ENCODE assay signal across 9 cellular contexts in the genomic region with DNA sequence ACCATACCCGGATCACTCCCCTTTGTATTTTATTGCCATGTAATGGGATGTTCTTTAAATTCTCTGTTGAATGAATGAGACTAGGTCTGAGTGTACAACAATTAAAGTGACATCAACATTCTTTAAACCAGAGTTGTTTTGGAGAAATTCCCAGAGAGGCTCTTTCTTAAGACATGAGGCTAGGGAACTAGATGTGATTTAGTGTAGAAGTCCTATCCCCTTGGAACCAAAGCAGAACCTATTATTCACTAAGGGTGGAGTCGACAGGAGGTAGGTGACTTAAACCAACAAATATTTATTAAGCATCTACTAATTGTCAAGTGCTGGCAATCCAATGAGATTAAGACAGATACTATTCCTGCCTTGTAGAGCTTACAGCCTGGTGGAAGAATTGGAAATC. TPM values are rescaled to one million over a fixed set of nuclear protein-coding genes. Genes with fewer than 3 reads are reported as not detected.
DNase-seq lines count a peak whose midpoint lies in the region; ATAC-seq and TF ChIP-seq lines count a peak whose summit lies in the region.
"Had no signal": no experiment of that assay in that cellular context is flagged by ENCODE, and none has a peak within 500 bp of the region (broad histone marks: within the 10 kb centered on the region; RNA-seq: fewer than 3 reads in every experiment).

No MANE protein-coding gene starts in this region.

- no peaks in the 10 kb centered on the region for H3K9me3 ChIP-seq in tibial artery

- intact Hi-C loops in activated naive CD4-positive, alpha-beta T cell treated with anti-CD3 and anti-CD28 coated beads for 36 hours (cut with micrococcal nuclease), result loop anchor here (2.0 to 5.0 kb wide), 8 partner anchors 85 to 1697 kb away; a partner anchor contains a TSS
- intact Hi-C loops in tibial artery (cut with DNase I; ENCODE audit: low total_unique reads), result loop anchor here (10.0 kb wide), 1 partner anchor 125 kb away; a partner anchor contains a TSS

- no peak for DNase-seq in activated naive CD4-positive, alpha-beta T cell treated with anti-CD3 and anti-CD28 coated beads for 36 hours
- DNase-seq in activated naive CD4-positive, alpha-beta T cell treated with anti-CD3 and anti-CD28 coated beads, Interleukin-2, amount 50 U/mL, for 16 hours, result no peak
- no peak for DNase-seq in activated naive CD8-positive, alpha-beta T cell treated with anti-CD3 and anti-CD28 coated beads for 36 hours
- peak; percentile 31 for DNase-seq in iris pigment epithelial cell (ENCODE audit: low read depth)
- DNase-seq in tibial artery, result no peak
- DNase-seq in COLO668 (lab: John Stamatoyannopoulos, UW; ENCODE audit: unreplicated experiment), result no peak

- peaks cover 17% of the 10 kb centered on the region for H3K36me3 Mint-ChIP-seq in activated naive CD4-positive, alpha-beta T cell treated with anti-CD3 and anti-CD28 coated beads for 36 hours (ENCODE audit: low read depth)
- peaks cover 30% of the 10 kb centered on the region for H3K36me3 Mint-ChIP-seq in activated naive CD8-positive, alpha-beta T cell treated with anti-CD3 and anti-CD28 coated beads for 36 hours

- H3K27me3 ChIP-seq in tibial artery, result no peaks in the 10 kb centered on the region

- peaks cover 0 to 27% (median 25%) of the 10 kb centered on the region in 3 donors for H3K36me3 ChIP-seq in tibial artery

- H3K27ac ChIP-seq in tibial artery, result no peak overlapping the region

- no peak for TF ChIP-seq CTCF in tibial artery (IDR thresholded peaks at IDR 0.05)

- H3K4me3 ChIP-seq in tibial artery, result peak overlapping the region; percentile 78 to 82

- CTCF ChIA-PET in activated naive CD4-positive, alpha-beta T cell treated with anti-CD3 and anti-CD28 coated beads for 36 hours (lab: Charles Lee), result no interaction called here

- ATAC-seq in GM19023 (IDR thresholded peaks at IDR 0.05; ENCODE audit: unreplicated experiment), result no peak
- ATAC-seq in HG03521 (IDR thresholded peaks at IDR 0.05; ENCODE audit: unreplicated experiment), result no peak

- H3K27ac Mint-ChIP-seq in activated naive CD4-positive, alpha-beta T cell treated with anti-CD3 and anti-CD28 coated beads for 36 hours, result peak overlapping the region; percentile 80
- H3K27ac Mint-ChIP-seq in activated naive CD8-positive, alpha-beta T cell treated with anti-CD3 and anti-CD28 coated beads for 36 hours, result peak overlapping the region; percentile 74

- no peaks in the 10 kb centered on the region for H3K27me3 Mint-ChIP-seq in activated naive CD4-positive, alpha-beta T cell treated with anti-CD3 and anti-CD28 coated beads for 36 hours (ENCODE audit: low read depth)
- no peaks in the 10 kb centered on the region for H3K27me3 Mint-ChIP-seq in activated naive CD8-positive, alpha-beta T cell treated with anti-CD3 and anti-CD28 coated beads for 36 hours

- peaks cover 48% of the 10 kb centered on the region for H3K4me1 Mint-ChIP-seq in activated naive CD4-positive, alpha-beta T cell treated with anti-CD3 and anti-CD28 coated beads for 36 hours (ENCODE audit: low read depth)
- peaks cover 37% of the 10 kb centered on the region for H3K4me1 Mint-ChIP-seq in activated naive CD8-positive, alpha-beta T cell treated with anti-CD3 and anti-CD28 coated beads for 36 hours

- peaks cover 0 to 29% (median 8%) of the 10 kb centered on the region in 4 donors for H3K4me1 ChIP-seq in tibial artery

- H3K9me3 Mint-ChIP-seq in activated naive CD4-positive, alpha-beta T cell treated with anti-CD3 and anti-CD28 coated beads for 36 hours, result no peaks in the 10 kb centered on the region
- no peaks in the 10 kb centered on the region for H3K9me3 Mint-ChIP-seq in activated naive CD8-positive, alpha-beta T cell treated with anti-CD3 and anti-CD28 coated beads for 36 hours

- H3K4me3 Mint-ChIP-seq in activated naive CD4-positive, alpha-beta T cell treated with anti-CD3 and anti-CD28 coated beads for 36 hours, result peak overlapping the region; percentile 81
- H3K4me3 Mint-ChIP-seq in activated naive CD8-positive, alpha-beta T cell treated with anti-CD3 and anti-CD28 coated beads for 36 hours, result peak overlapping the region; percentile 86

RNA-seq across cellular contexts. Expression of a gene that starts 1.7 kb away (rescaled TPM):
- total RNA-seq in activated naive CD4-positive, alpha-beta T cell treated with anti-CD3 and anti-CD28 coated beads for 36 hours, result 100 to 1,000 TPM; 106 to 109 TPM
- total RNA-seq in activated naive CD8-positive, alpha-beta T cell treated with anti-CD3 and anti-CD28 coated beads for 36 hours, result 100 to 1,000 TPM; 214 to 219 TPM

RNA-seq across cellular contexts. Expression of a gene that starts 23.3 kb away (rescaled TPM):
- under 1 TPM; 0.69 to 0.83 TPM for total RNA-seq in activated naive CD4-positive, alpha-beta T cell treated with anti-CD3 and anti-CD28 coated beads for 36 hours
- under 1 TPM; 0.70 to 0.90 TPM for total RNA-seq in activated naive CD8-positive, alpha-beta T cell treated with anti-CD3 and anti-CD28 coated beads for 36 hours
- total RNA-seq: HT1080 had no signal
